In the genomic region with DNA sequence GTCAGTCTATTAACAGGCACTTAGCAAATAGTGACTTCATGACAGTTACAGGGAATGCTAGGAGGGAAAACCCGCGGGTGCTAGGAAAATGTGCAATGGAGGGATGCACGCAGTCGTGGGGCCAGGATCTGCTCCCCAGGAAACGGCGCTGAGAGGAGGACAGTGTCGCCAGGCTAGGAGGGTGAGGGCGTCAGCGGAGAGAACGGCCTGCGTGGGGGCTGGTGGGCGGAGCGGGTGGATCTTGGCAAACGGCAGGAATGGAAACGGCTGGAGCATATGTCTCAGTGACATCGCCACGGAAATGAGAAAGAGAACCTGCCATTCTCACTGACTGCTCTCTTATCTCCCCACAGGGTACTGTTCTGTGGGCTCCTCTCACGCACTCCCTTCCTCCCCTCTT, we compare ENCODE assay signal across 24 cellular contexts.
DNase-seq lines count a peak whose midpoint lies in the region; ATAC-seq, FAIRE-seq and TF ChIP-seq lines count a peak whose summit lies in the region.
"Had no signal": no experiment of that assay in that cellular context is flagged by ENCODE, and none has a peak within 500 bp of the region (broad histone marks: within the 10 kb centered on the region; RNA-seq: fewer than 3 reads in every experiment).

No MANE protein-coding gene starts in this region.

- H4K8ac ChIP-seq in H1 (ENCODE audit: extremely low read depth, insufficient read depth, low read length), result no peak overlapping the region

- no peaks in the 10 kb centered on the region for H3K79me1 ChIP-seq in H1 (ENCODE audit: low read depth, low read length)

- CTCF ChIA-PET in H1 (lab: Charles Lee; ENCODE audit: partially characterized antibody), result interaction anchor here (0.6 kb wide), 1 partner anchor 911 kb away, joined by 3 read pairs; no protein-coding TSS in a partner anchor

- peaks cover 0 to 5% of the 10 kb centered on the region in 2 experiments; a peak in 1 of 4 replicates for H3K9me3 ChIP-seq in H1 (ENCODE audit: insufficient read depth in 2 of 2, low read depth in 1 of 2, low read length in 1 of 2)
- H3K9me3 ChIP-seq: SJSA1 had no signal

- H3K18ac ChIP-seq in H1 (ENCODE audit: extremely low read depth, low read length), result no peak overlapping the region

- no peak overlapping the region for H4K5ac ChIP-seq in H1 (ENCODE audit: insufficient read length, low read depth, low read length)

- peaks cover 15% of the 10 kb centered on the region for H3K9me3 Mint-ChIP-seq in stimulated activated effector memory CD8-positive, alpha-beta T cell treated with anti-CD3 and anti-CD28 coated beads, Interleukin-12 subunit alpha, Interleukin-12 subunit beta, amount 100 ng/mL, for 72 hours

- H3K4me1 Mint-ChIP-seq in stimulated activated effector memory CD8-positive, alpha-beta T cell treated with anti-CD3 and anti-CD28 coated beads, Interleukin-12 subunit alpha, Interleukin-12 subunit beta, amount 100 ng/mL, for 72 hours, result peaks cover 34% of the 10 kb centered on the region
- H3K4me1 Mint-ChIP-seq: mesothelial cell of epicardium; stimulated activated naive CD8-positive, alpha-beta T cell treated with anti-CD3 and anti-CD28 coated beads, Interleukin-15, amount 100 ng/mL, for 72 hours had no signal

- H3K4me3 Mint-ChIP-seq in stimulated activated effector memory CD8-positive, alpha-beta T cell treated with anti-CD3 and anti-CD28 coated beads, Interleukin-12 subunit alpha, Interleukin-12 subunit beta, amount 100 ng/mL, for 72 hours, result no peak overlapping the region
- H3K4me3 Mint-ChIP-seq: activated naive CD4-positive, alpha-beta T cell treated with anti-CD3 and anti-CD28 coated beads for 36 hours; activated T-cell treated with anti-CD3 and anti-CD28 coated beads, Interleukin-2, amount 50 U/mL, for 4 hours; mesothelial cell of epicardium; natural killer cell; stimulated activated naive CD8-positive, alpha-beta T cell treated with anti-CD3 and anti-CD28 coated beads, Interleukin-15, amount 100 ng/mL, for 72 hours had no signal

- H2AK5ac ChIP-seq in H1 (ENCODE audit: low read depth, low read length), result no peak overlapping the region

- 86% methylated on average over 18 of the region's 18 CpGs; no CpG with 5 or more reads in 1 of the 2 experiments for WGBS in H1 (ENCODE audit: extremely low coverage in 1 of 2, insufficient coverage in 1 of 2, insufficient read length in 1 of 2, insufficient replicate concordance in 2 of 2, low coverage in 1 of 2, low lambda C conversion rate in 2 of 2, missing lambda C conversion rate in 1 of 2), 2 experiments

- no peaks in the 10 kb centered on the region for H3K79me2 ChIP-seq in H1 (ENCODE audit: control insufficient read depth in 1 of 2, insufficient read depth in 2 of 2, low read length in 2 of 2)

- no peak for TF ChIP-seq RAD21 in H1 (IDR thresholded peaks at IDR 0.05 in 1 of 2, conservative IDR thresholded peaks at IDR 0.05 in 1 of 2; ENCODE audit: low read depth in 2 of 2, low read length in 2 of 2)

- H3K4me2 ChIP-seq in H1 (ENCODE audit: insufficient read depth in 1 of 2, low read depth in 2 of 2, low read length in 2 of 2), result no peak overlapping the region
- H3K4me2 ChIP-seq: KMS-11 had no signal

- no peak for TF ChIP-seq EP300 in H1 (IDR thresholded peaks at IDR 0.05; ENCODE audit: borderline replicate concordance in 1 of 2, low read depth in 2 of 2, low read length in 2 of 2)

- peak; percentile 84 for DNase-seq in NCI-H1694 (lab: John Stamatoyannopoulos, UW)
- no peak for DNase-seq in H1 (ENCODE audit: low read depth in 1 of 2, low spot score in 2 of 2)
- no peak for DNase-seq in stimulated activated effector memory CD8-positive, alpha-beta T cell treated with anti-CD3 and anti-CD28 coated beads, Interleukin-12 subunit alpha, Interleukin-12 subunit beta, amount 100 ng/mL, for 72 hours (ENCODE audit: low spot score in 2 of 2)
- no peak for DNase-seq in central memory CD4-positive, alpha-beta T cell
- no peak for DNase-seq in NCI-H2227 treated with DMSO at 0.1 percent for 48 hours (lab: John Stamatoyannopoulos, UW)
- DNase-seq in stimulated activated CD4-positive, alpha-beta T cell treated with anti-CD3 and anti-CD28 coated beads, Interleukin-4, amount 100 ng/mL, for 1 hour, result no peak
- DNase-seq: activated naive CD4-positive, alpha-beta T cell treated with anti-CD3 and anti-CD28 coated beads for 36 hours; activated T-cell treated with anti-CD3 and anti-CD28 coated beads, Interleukin-2, amount 50 U/mL, for 4 hours; effector memory CD4-positive, alpha-beta T cell; left colon; natural killer cell; NCI-H2081 treated with DMSO at 0.1 percent for 48 hours; NCI-H82; stimulated activated naive CD8-positive, alpha-beta T cell treated with anti-CD3 and anti-CD28 coated beads, Interleukin-15, amount 100 ng/mL, for 72 hours; trophoblast cell had no signal

- TF ChIP-seq POLR2A in H1 (IDR thresholded peaks at IDR 0.05; ENCODE audit: control extremely low read depth in 1 of 2, low read depth in 2 of 2, low read length in 2 of 2), result no peak

- H3K56ac ChIP-seq in H1 (replicated peaks; ENCODE audit: insufficient read length, low read depth, low read length), result no peak overlapping the region

- H3K27ac Mint-ChIP-seq in stimulated activated effector memory CD8-positive, alpha-beta T cell treated with anti-CD3 and anti-CD28 coated beads, Interleukin-12 subunit alpha, Interleukin-12 subunit beta, amount 100 ng/mL, for 72 hours, result peak overlapping the region; percentile 90
- H3K27ac Mint-ChIP-seq: activated naive CD4-positive, alpha-beta T cell treated with anti-CD3 and anti-CD28 coated beads for 36 hours; mesothelial cell of epicardium; natural killer cell; progenitor cell of endocrine pancreas; stimulated activated naive CD8-positive, alpha-beta T cell treated with anti-CD3 and anti-CD28 coated beads, Interleukin-15, amount 100 ng/mL, for 72 hours had no signal

- H3K9ac ChIP-seq in H1 (replicated peaks in 1 of 4; ENCODE audit: extremely low read depth in 1 of 4, low read depth in 3 of 4, low read length in 3 of 4), result no peak overlapping the region
- H3K9ac ChIP-seq: KMS-11 had no signal

- no peaks in the 10 kb centered on the region for H3K36me3 ChIP-seq in H1 (ENCODE audit: control insufficient read depth in 2 of 4, insufficient read depth in 4 of 4, low read length in 3 of 4)
- H3K36me3 ChIP-seq: esophagus muscularis mucosa, SJSA1 had no signal

- peak overlapping the region; percentile 32; the same call in 1 of the 2 replicates for H2BK15ac ChIP-seq in H1 (ENCODE audit: low read length)

- no peak overlapping the region for H3K23ac ChIP-seq in H1 (ENCODE audit: insufficient read length)

- H3K4ac ChIP-seq in H1 (replicated peaks; ENCODE audit: insufficient read length, low read depth, low read length), result no peak overlapping the region

- no peaks in the 10 kb centered on the region for H3K27me3 ChIP-seq in H1 (replicated peaks in 1 of 4; ENCODE audit: control insufficient read depth in 3 of 4, extremely low read depth in 1 of 4, insufficient read depth in 3 of 4, low read length in 3 of 4)
- H3K27me3 ChIP-seq: esophagus muscularis mucosa had no signal

- no peak overlapping the region for H3K4me3 ChIP-seq in H1 (ENCODE audit: extremely low read depth in 1 of 4, insufficient read depth in 2 of 4, low read depth in 3 of 4, low read length in 4 of 4)
- H3K4me3 ChIP-seq: esophagus muscularis mucosa, SJSA1, skin epidermis had no signal

- TF ChIP-seq CTCF in H1 (IDR thresholded peaks at IDR 0.05; ENCODE audit: control extremely low read depth in 1 of 3, insufficient read depth in 1 of 3, low read depth in 1 of 3, low read length in 3 of 3), result no peak

- peaks cover 0 to 2% (median 0%) of the 10 kb centered on the region in 4 experiments; a peak in 1 of 7 replicates for H3K4me1 ChIP-seq in H1 (replicated peaks in 1 of 4; ENCODE audit: control insufficient read depth in 3 of 4, insufficient read depth in 4 of 4, low read length in 3 of 4)
- H3K4me1 ChIP-seq: esophagus muscularis mucosa, SJSA1 had no signal

- no peak for FAIRE-seq in H1 (lab: Jason Lieb, UNC)
- FAIRE-seq: H54 had no signal

- no peak overlapping the region for H3K14ac ChIP-seq in H1 (ENCODE audit: insufficient read length)

- no peak overlapping the region for H2BK20ac ChIP-seq in H1 (ENCODE audit: low read length)

- no peak overlapping the region for H2AFZ ChIP-seq in H1 (ENCODE audit: low read length)

- no peaks in the 10 kb centered on the region for H4K20me1 ChIP-seq in H1 (replicated peaks in 1 of 2; ENCODE audit: control insufficient read depth in 1 of 2, insufficient read depth in 2 of 2, low read length in 2 of 2)

- peak; percentile 70 for ATAC-seq in SK-N-SH treated with all-trans-retinoic acid at 6 μM for 48 hours
- ATAC-seq in stimulated activated effector memory CD8-positive, alpha-beta T cell treated with anti-CD3 and anti-CD28 coated beads, Interleukin-12 subunit alpha, Interleukin-12 subunit beta, amount 100 ng/mL, for 72 hours, result no peak
- ATAC-seq: activated CD4-positive, CD25-positive, alpha-beta regulatory T cell treated with anti-CD3 and anti-CD28 coated beads, Interleukin-2, amount 50 U/mL, for 24 hours; activated T-cell treated with anti-CD3 and anti-CD28 coated beads, Interleukin-2, amount 50 U/mL, for 4 hours; left colon; natural killer cell; stimulated activated naive CD8-positive, alpha-beta T cell treated with anti-CD3 and anti-CD28 coated beads, Interleukin-15, amount 100 ng/mL, for 72 hours had no signal

- no peak overlapping the region for H2BK12ac ChIP-seq in H1 (ENCODE audit: low read depth, low read length)

- peaks cover 23% of the 10 kb centered on the region for H3K36me3 Mint-ChIP-seq in stimulated activated effector memory CD8-positive, alpha-beta T cell treated with anti-CD3 and anti-CD28 coated beads, Interleukin-12 subunit alpha, Interleukin-12 subunit beta, amount 100 ng/mL, for 72 hours

- POLR2A ChIA-PET in H1 (lab: Charles Lee; ENCODE audit: partially characterized antibody), result no interaction called here

- H2BK5ac ChIP-seq in H1 (ENCODE audit: low read depth, low read length), result no peak overlapping the region

- H2BK120ac ChIP-seq in H1 (replicated peaks; ENCODE audit: low read depth, low read length), result no peak overlapping the region

- no peaks in the 10 kb centered on the region for H3K23me2 ChIP-seq in H1 (ENCODE audit: low read depth, low read length)

- H3K27ac ChIP-seq in H1 (ENCODE audit: low read depth, low read length), result no peak overlapping the region; the same call in 1 of the 2 replicates
- H3K27ac ChIP-seq: esophagus muscularis mucosa, KMS-11, SJSA1, skin epidermis had no signal

- no peak overlapping the region for H4K91ac ChIP-seq in H1 (replicated peaks; ENCODE audit: insufficient read length, low read length)

TF ChIP-seq in H1, 55 proteins besides CTCF, POLR2A, EP300 and RAD21 (continues in another document):
- TF ChIP-seq NRF1 (IDR thresholded peaks at IDR 0.05; ENCODE audit: low read depth, low read length) (no peak), SP4 (IDR thresholded peaks at IDR 0.05; ENCODE audit: low read length) (no peak), SIRT6 (IDR thresholded peaks at IDR 0.05; ENCODE audit: low read length) (no peak), GABPA (IDR thresholded peaks at IDR 0.05; ENCODE audit: borderline replicate concordance, insufficient read depth, low read length) (no peak), CBX5 (IDR thresholded peaks at IDR 0.05; ENCODE audit: low read depth, low read length) (no peak), MAFK (IDR thresholded peaks at IDR 0.05; ENCODE audit: low read depth, low read length) (no peak), POLR2AphosphoS5 (IDR thresholded peaks at IDR 0.05; ENCODE audit: low read depth, low read length) (no peak), SRF (IDR thresholded peaks at IDR 0.05; ENCODE audit: low read depth, low read length) (no peak)
